ENCODE assay signal across 7 cellular contexts in genomic region chr4:118575057-118575456, GRCh38.
DNase-seq lines count a peak whose midpoint lies in the region; ATAC-seq, FAIRE-seq and TF ChIP-seq lines count a peak whose summit lies in the region.
"Not testable (repeated sequence)": the region's sequence is repeated elsewhere in the genome, so short reads cannot be mapped to it uniquely, and the experiment has no call there.

No MANE protein-coding gene starts in this region.

- not testable (repeated sequence) for H3K27ac ChIP-seq in keratinocyte (ENCODE audit: control insufficient read depth, insufficient read depth, low read length)

- ATAC-seq in Right ventricle myocardium superior (ENCODE audit: poor library complexity): peak; percentile 82

- not testable (repeated sequence) for H3K79me2 ChIP-seq in keratinocyte (ENCODE audit: control insufficient read depth, insufficient read depth, low read length)

- H3K9me3 Mint-ChIP-seq in chondrocyte (ENCODE audit: low read depth); osteocyte (ENCODE audit: unreplicated experiment): not testable (repeated sequence)

- not testable (repeated sequence) for H3K27me3 Mint-ChIP-seq in chondrocyte (ENCODE audit: low read depth); osteocyte (ENCODE audit: unreplicated experiment)

- not testable (repeated sequence) for H3K36me3 ChIP-seq in keratinocyte (ENCODE audit: control insufficient read depth in 2 of 2, extremely low read depth in 1 of 2, insufficient read depth in 2 of 2, low read length in 2 of 2)

- not testable (repeated sequence) for H2AFZ ChIP-seq in keratinocyte (ENCODE audit: control insufficient read depth, low read length)

- DNase-seq in ELR (ENCODE audit: low read depth): peak; percentile 24
- peak; percentile 71 for DNase-seq in LHCN-M2 (ENCODE audit: low read depth)
- peak; percentile 53 for DNase-seq in amniotic epithelial cell (ENCODE audit: low read depth)
- DNase-seq in chondrocyte (ENCODE audit: low spot score); Right ventricle myocardium superior; keratinocyte (ENCODE audit: low read depth, low spot score); osteocyte (ENCODE audit: extremely low spot score, unreplicated experiment): not testable (repeated sequence)

- not testable (repeated sequence) for H3K27me3 ChIP-seq in keratinocyte (ENCODE audit: control insufficient read depth, extremely low read depth, insufficient read depth, low read length)

- intact Hi-C loops in Right ventricle myocardium superior (cut with DNase I): not testable (repeated sequence)

- not testable (repeated sequence) for H3K36me3 Mint-ChIP-seq in chondrocyte (ENCODE audit: low read depth); osteocyte (ENCODE audit: unreplicated experiment)

- FAIRE-seq in keratinocyte (lab: Jason Lieb, UNC): peak; percentile 59

- H3K27ac Mint-ChIP-seq in chondrocyte (ENCODE audit: unreplicated experiment) (peak overlapping the region; percentile 81), osteocyte (ENCODE audit: unreplicated experiment) (peak overlapping the region; percentile 48)

- dilution Hi-C loops in keratinocyte (cut with MboI; ENCODE audit: extremely low pct_ligation_motif_present, low sequenced_read_pairs): not testable (repeated sequence)

- not testable (repeated sequence) for H3K4me1 ChIP-seq in keratinocyte (ENCODE audit: control insufficient read depth, extremely low read depth, insufficient read depth, low read length)

- H3K9me3 ChIP-seq in keratinocyte (ENCODE audit: control insufficient read depth, low read depth, low read length): not testable (repeated sequence)

- not testable (repeated sequence) for H3K9ac ChIP-seq in keratinocyte (ENCODE audit: control insufficient read depth, extremely low read depth, insufficient read depth, low read length)

- not testable (repeated sequence) for H3K4me2 ChIP-seq in keratinocyte (ENCODE audit: control insufficient read depth, extremely low read depth, insufficient read depth, low read depth, low read length)

- H3K4me3 Mint-ChIP-seq in chondrocyte (ENCODE audit: unreplicated experiment); osteocyte (ENCODE audit: unreplicated experiment): not testable (repeated sequence)

- H4K20me1 ChIP-seq in keratinocyte (ENCODE audit: control insufficient read depth, extremely low read depth, insufficient read depth, low read length): not testable (repeated sequence)

- not testable (repeated sequence) for H3K9me1 ChIP-seq in keratinocyte (ENCODE audit: control insufficient read depth, extremely low read depth, insufficient read depth, low read length)

- H3K4me1 Mint-ChIP-seq in chondrocyte (ENCODE audit: low read depth): peaks cover 22% of the 10 kb centered on the region
- peaks cover 26% of the 10 kb centered on the region for H3K4me1 Mint-ChIP-seq in osteocyte (ENCODE audit: unreplicated experiment)

- H3K4me3 ChIP-seq in keratinocyte (ENCODE audit: control insufficient read depth in 2 of 3, extremely low read depth in 1 of 3, insufficient read depth in 2 of 3, low read depth in 1 of 3, low read length in 3 of 3): not testable (repeated sequence)

- not testable (repeated sequence) for TF ChIP-seq CTCF in chondrocyte (IDR thresholded peaks at IDR 0.05); keratinocyte (optimal IDR thresholded peaks at IDR 0.05 in 1 of 3, IDR thresholded peaks at IDR 0.05 in 1 of 3, conservative IDR thresholded peaks at IDR 0.05 in 1 of 3; ENCODE audit: extremely low read depth in 1 of 3, insufficient read depth in 2 of 3, low read length in 3 of 3); osteocyte (IDR thresholded peaks at IDR 0.05)
